20 cellular contexts compared by ENCODE assay signal in genomic region chr19:10640361-10640760, GRCh38. TPM values are rescaled to one million over a fixed set of nuclear protein-coding genes. Genes with fewer than 3 reads are reported as not detected.
DNase-seq lines count a peak whose midpoint lies in the region; ATAC-seq, FAIRE-seq and TF ChIP-seq lines count a peak whose summit lies in the region.
"Had no signal": no experiment of that assay in that cellular context is flagged by ENCODE, and none has a peak within 500 bp of the region (broad histone marks: within the 10 kb centered on the region; RNA-seq: fewer than 3 reads in every experiment).

No MANE protein-coding gene starts in this region.

- peaks cover 29 to 98% (median 78%) of the 10 kb centered on the region in 10 experiments for H3K4me1 ChIP-seq in BLaER1 treated with 17β-estradiol and CSF1 and Interleukin-3, amounts not matched to agents 10 nM and 100 nM
- H3K4me1 ChIP-seq in GM12878 (ENCODE audit: control insufficient read depth, insufficient read depth, low read length): peaks cover 6% of the 10 kb centered on the region
- no peaks in the 10 kb centered on the region for H3K4me1 ChIP-seq in small intestine (ENCODE audit: control insufficient read depth in 2 of 2, insufficient read depth in 1 of 2, low read depth in 1 of 2, low read length in 1 of 2)
- peaks cover 0 to 31% (median 9%) of the 10 kb centered on the region in 4 donors for H3K4me1 ChIP-seq in tibial artery

- no peak overlapping the region for H2AFZ ChIP-seq in GM12878 (ENCODE audit: control insufficient read depth, low read depth, low read length)
- H2AFZ ChIP-seq: GM23338 had no signal

- H3K4me3 Mint-ChIP-seq in activated CD4-positive, alpha-beta memory T cell treated with anti-CD3 and anti-CD28 coated beads for 36 hours: no peak overlapping the region
- H3K4me3 Mint-ChIP-seq in activated CD4-positive, alpha-beta memory T cell treated with anti-CD3 and anti-CD28 coated beads, Interleukin-2, amount 10 ng/mL, durations not matched to agents 7 days and 5 days: no peak overlapping the region
- H3K4me3 Mint-ChIP-seq: GM23338 had no signal

- peak; percentile 23 for FAIRE-seq in GM12878 (lab: Jason Lieb, UNC)
- FAIRE-seq in small intestine (lab: Jason Lieb, UNC): no peak
- FAIRE-seq: G401.6, RCC 7860 had no signal

- no peak for TF ChIP-seq EP300 in GM12878 (IDR thresholded peaks at IDR 0.05; ENCODE audit: borderline replicate concordance in 1 of 2, control insufficient read depth in 1 of 2, low read depth in 2 of 2, low read length in 2 of 2)

- no peak for DNase-seq in activated CD4-positive, alpha-beta memory T cell treated with anti-CD3 and anti-CD28 coated beads for 36 hours
- DNase-seq in activated CD4-positive, alpha-beta memory T cell treated with anti-CD3 and anti-CD28 coated beads, Interleukin-2, amount 10 ng/mL, durations not matched to agents 7 days and 5 days: no peak
- DNase-seq in GM12878 (ENCODE audit: low read depth, low spot score): no peak
- DNase-seq in small intestine: peak; percentile 85
- DNase-seq in tibial artery: no peak
- DNase-seq: 8988T, NCI-H1105, NCI-H2081, NCI-H2171, NCI-H345, NCI-H524, NCI-H82, SJCRH30 had no signal

- peak overlapping the region in 6 of 11 experiments; percentile 5 to 44 (median 24); a peak in 7 of 22 replicates for H3K9ac ChIP-seq in BLaER1 treated with 17β-estradiol and CSF1 and Interleukin-3, amounts not matched to agents 10 nM and 100 nM
- H3K9ac ChIP-seq in GM12878 (ENCODE audit: control insufficient read depth, insufficient read depth, low read length): no peak overlapping the region

- ATAC-seq in GM12878 (no peak), GM19452 (IDR thresholded peaks at IDR 0.05; ENCODE audit: unreplicated experiment) (no peak)
- ATAC-seq: GM23338 had no signal

- peaks cover 0 to 67% (median 32%) of the 10 kb centered on the region in 11 experiments; a peak in 17 of 22 replicates for H4K20me1 ChIP-seq in BLaER1 treated with 17β-estradiol and CSF1 and Interleukin-3, amounts not matched to agents 10 nM and 100 nM
- no peaks in the 10 kb centered on the region for H4K20me1 ChIP-seq in GM12878 (ENCODE audit: control insufficient read depth, insufficient read depth)

- BruUV-seq in GM12878 (replicated peaks; lab: Mats Ljungman, UMichigan): no TSS peak

- no peaks in the 10 kb centered on the region for H3K79me2 ChIP-seq in GM12878 (ENCODE audit: control insufficient read depth, insufficient read depth, low read length)

- peaks cover 39% of the 10 kb centered on the region for H3K36me3 Mint-ChIP-seq in activated CD4-positive, alpha-beta memory T cell treated with anti-CD3 and anti-CD28 coated beads for 36 hours
- peaks cover 48% of the 10 kb centered on the region for H3K36me3 Mint-ChIP-seq in activated CD4-positive, alpha-beta memory T cell treated with anti-CD3 and anti-CD28 coated beads, Interleukin-2, amount 10 ng/mL, durations not matched to agents 7 days and 5 days (ENCODE audit: low read depth)

- H3K27me3 ChIP-seq in BLaER1 treated with 17β-estradiol and CSF1 and Interleukin-3, amounts not matched to agents 10 nM and 100 nM: no peaks in the 10 kb centered on the region
- H3K27me3 ChIP-seq in GM12878 (replicated peaks in 1 of 2; ENCODE audit: control insufficient read depth in 2 of 2, insufficient read depth in 2 of 2, low read length in 1 of 2) (no peaks in the 10 kb centered on the region), small intestine (ENCODE audit: control insufficient read depth in 2 of 2, insufficient read depth in 2 of 2, low read length in 2 of 2) (no peaks in the 10 kb centered on the region), tibial artery (no peaks in the 10 kb centered on the region)
- H3K27me3 ChIP-seq: SJCRH30 had no signal

- intact Hi-C loops in activated CD4-positive, alpha-beta memory T cell treated with anti-CD3 and anti-CD28 coated beads for 36 hours (cut with micrococcal nuclease): no loop called here
- intact Hi-C loops in GM12878 (cut with micrococcal nuclease; ENCODE audit: unreplicated experiment): loop anchor here (5.0 kb wide), 1 partner anchor 38 kb away; no protein-coding TSS in a partner anchor
- intact Hi-C loops in tibial artery (cut with DNase I; ENCODE audit: low total_unique reads): no loop called here

- TF ChIP-seq CTCF in GM12878 (IDR thresholded peaks at IDR 0.05 in 2 of 3, conservative IDR thresholded peaks at IDR 0.05 in 1 of 3; ENCODE audit: control insufficient read depth in 2 of 3, extremely low read depth in 1 of 3, insufficient read depth in 1 of 3, low read depth in 3 of 3, low read length in 3 of 3) (no peak), tibial artery (IDR thresholded peaks at IDR 0.05) (no peak)

- in situ Hi-C loops in GM12878 (cut with MboI): loop anchor here (5.0 kb wide), 1 partner anchor 58 kb away; no protein-coding TSS in a partner anchor

- CTCF ChIA-PET in activated CD4-positive, alpha-beta memory T cell treated with anti-CD3 and anti-CD28 coated beads for 36 hours (lab: Charles Lee): interaction anchor here (0.6 to 13.7 kb wide), 2 partner anchors 59 kb away, joined by 3 to 293 read pairs; no protein-coding TSS in a partner anchor
- CTCF ChIA-PET in activated CD4-positive, alpha-beta memory T cell treated with anti-CD3 and anti-CD28 coated beads, Interleukin-2, amount 10 ng/mL, durations not matched to agents 7 days and 5 days (lab: Charles Lee): interaction anchor here (1.5 kb wide), 1 partner anchor 59 kb away, joined by 5 read pairs; no protein-coding TSS in a partner anchor
- CTCF ChIA-PET in GM12878 (lab: Yijun Ruan, JAX): interaction anchor here (3.0 to 12.8 kb wide), 3 partner anchors 37 to 60 kb away, joined by 10 to 397 read pairs (median 27); partner anchors contain the start of gene QTRT1

- TF ChIP-seq POLR2A in GM12878 (IDR thresholded peaks at IDR 0.05; ENCODE audit: low read depth, low read length): no peak

- H3K9me3 Mint-ChIP-seq in activated CD4-positive, alpha-beta memory T cell treated with anti-CD3 and anti-CD28 coated beads for 36 hours: no peaks in the 10 kb centered on the region
- no peaks in the 10 kb centered on the region for H3K9me3 Mint-ChIP-seq in activated CD4-positive, alpha-beta memory T cell treated with anti-CD3 and anti-CD28 coated beads, Interleukin-2, amount 10 ng/mL, durations not matched to agents 7 days and 5 days
- H3K9me3 Mint-ChIP-seq: GM23338 had no signal

- H3K27ac Mint-ChIP-seq in activated CD4-positive, alpha-beta memory T cell treated with anti-CD3 and anti-CD28 coated beads for 36 hours: peak overlapping the region; percentile 5
- H3K27ac Mint-ChIP-seq in activated CD4-positive, alpha-beta memory T cell treated with anti-CD3 and anti-CD28 coated beads, Interleukin-2, amount 10 ng/mL, durations not matched to agents 7 days and 5 days: no peak overlapping the region

- no peaks in the 10 kb centered on the region for H3K27me3 Mint-ChIP-seq in activated CD4-positive, alpha-beta memory T cell treated with anti-CD3 and anti-CD28 coated beads for 36 hours
- H3K27me3 Mint-ChIP-seq in activated CD4-positive, alpha-beta memory T cell treated with anti-CD3 and anti-CD28 coated beads, Interleukin-2, amount 10 ng/mL, durations not matched to agents 7 days and 5 days: no peaks in the 10 kb centered on the region

- peaks cover 10% of the 10 kb centered on the region for H3K4me1 Mint-ChIP-seq in activated CD4-positive, alpha-beta memory T cell treated with anti-CD3 and anti-CD28 coated beads for 36 hours (ENCODE audit: low read depth)
- peaks cover 14% of the 10 kb centered on the region for H3K4me1 Mint-ChIP-seq in activated CD4-positive, alpha-beta memory T cell treated with anti-CD3 and anti-CD28 coated beads, Interleukin-2, amount 10 ng/mL, durations not matched to agents 7 days and 5 days

- RAD21 ChIA-PET in GM12878 (lab: Charles Lee; ENCODE audit: unreplicated experiment): interaction anchor here (0.7 to 12.9 kb wide), 6 partner anchors 35 to 99 kb away, joined by 3 to 250 read pairs (median 5); no protein-coding TSS in a partner anchor

- WGBS in GM12878 (ENCODE audit: insufficient coverage, insufficient replicate concordance, low lambda C conversion rate, missing lambda C conversion rate): 57% methylated on average over 2 of the region's 2 CpGs
- 2 to 59% (median 28%) methylated on average over 2 of the region's 2 CpGs for WGBS in small intestine, 3 donors

- peak overlapping the region in 8 of 11 experiments; percentile 6 to 69 (median 49); a peak in 14 of 22 replicates for H3K27ac ChIP-seq in BLaER1 treated with 17β-estradiol and CSF1 and Interleukin-3, amounts not matched to agents 10 nM and 100 nM
- no peak overlapping the region for H3K27ac ChIP-seq in GM12878 (ENCODE audit: control insufficient read depth, insufficient read depth)
- no peak overlapping the region for H3K27ac ChIP-seq in small intestine (ENCODE audit: low read depth in 1 of 2, low read length in 1 of 2)
- H3K27ac ChIP-seq in tibial artery: no peak overlapping the region
- H3K27ac ChIP-seq: C4-2B, SJCRH30 had no signal

- peak overlapping the region in 6 of 11 experiments; percentile 57 to 84 (median 66); a peak in 9 of 22 replicates for H3K4me2 ChIP-seq in BLaER1 treated with 17β-estradiol and CSF1 and Interleukin-3, amounts not matched to agents 10 nM and 100 nM
- no peak overlapping the region for H3K4me2 ChIP-seq in GM12878 (ENCODE audit: control insufficient read depth, insufficient read depth)
- H3K4me2 ChIP-seq: GM23338 had no signal

- SMC1A ChIA-PET in GM12878 (lab: Charles Lee; ENCODE audit: uncharacterized antibody, unreplicated experiment): interaction anchor here (2.0 to 15.7 kb wide), 3 partner anchors 9 to 58 kb away, joined by 7 to 252 read pairs (median 10); no protein-coding TSS in a partner anchor

- TF ChIP-seq RAD21 in GM12878 (IDR thresholded peaks at IDR 0.05; ENCODE audit: insufficient read depth, low read depth, low read length): no peak

- H3K4me3 ChIP-seq in BLaER1 treated with 17β-estradiol and CSF1 and Interleukin-3, amounts not matched to agents 10 nM and 100 nM: no peak overlapping the region
- no peak overlapping the region for H3K4me3 ChIP-seq in GM12878
- H3K4me3 ChIP-seq in small intestine (ENCODE audit: low read depth in 1 of 2, low read length in 2 of 2): no peak overlapping the region
- H3K4me3 ChIP-seq in tibial artery: no peak overlapping the region
- H3K4me3 ChIP-seq: GM23338, HAP-1, SJCRH30 had no signal

- H3K9me3 ChIP-seq in BLaER1 treated with 17β-estradiol and CSF1 and Interleukin-3, amounts not matched to agents 10 nM and 100 nM (replicated peaks in 1 of 11): no peaks in the 10 kb centered on the region
- no peaks in the 10 kb centered on the region for H3K9me3 ChIP-seq in GM12878 (replicated peaks; ENCODE audit: control insufficient read depth, insufficient read depth, low read length)
- H3K9me3 ChIP-seq in small intestine (ENCODE audit: control insufficient read depth, low read depth): no peaks in the 10 kb centered on the region
- H3K9me3 ChIP-seq in tibial artery: no peaks in the 10 kb centered on the region
- H3K9me3 ChIP-seq: HAP-1, SJCRH30 had no signal

- POLR2A ChIA-PET in activated CD4-positive, alpha-beta memory T cell treated with anti-CD3 and anti-CD28 coated beads for 36 hours (lab: Charles Lee): interaction anchor here (0.6 kb wide), 1 partner anchor 556 kb away, joined by 4 read pairs; no protein-coding TSS in a partner anchor
- POLR2A ChIA-PET in activated CD4-positive, alpha-beta memory T cell treated with anti-CD3 and anti-CD28 coated beads, Interleukin-2, amount 10 ng/mL, durations not matched to agents 7 days and 5 days (lab: Charles Lee): interaction anchor here (1.0 to 1.7 kb wide), 2 partner anchors 9 to 38 kb away, joined by 3 to 4 read pairs; no protein-coding TSS in a partner anchor
- POLR2A ChIA-PET in GM12878 (lab: Charles Lee): interaction anchor here (0.6 to 3.0 kb wide), 6 partner anchors 36 to 215 kb away, joined by 3 to 15 read pairs (median 5); partner anchors contain the start of gene QTRT1

- H3K36me3 ChIP-seq in BLaER1 treated with 17β-estradiol and CSF1 and Interleukin-3, amounts not matched to agents 10 nM and 100 nM: peaks cover 70 to 91% (median 87%) of the 10 kb centered on the region in 11 experiments
- H3K36me3 ChIP-seq in GM12878 (ENCODE audit: control insufficient read depth in 2 of 2, insufficient read depth in 2 of 2, low read length in 1 of 2): peaks cover 4 to 17% of the 10 kb centered on the region in 2 experiments; a peak in 3 of 4 replicates
- H3K36me3 ChIP-seq in small intestine (ENCODE audit: control insufficient read depth in 2 of 2, insufficient read depth in 2 of 2, low read length in 2 of 2): peaks cover 5 to 8% of the 10 kb centered on the region in 2 donors
- peaks cover 60 to 85% (median 79%) of the 10 kb centered on the region in 3 donors for H3K36me3 ChIP-seq in tibial artery

RNA-seq across cellular contexts. Expression of gene ILF3, which starts 13.8 kb away (rescaled TPM):
- 100 to 1,000 TPM; 355 to 357 TPM for total RNA-seq in activated CD4-positive, alpha-beta memory T cell treated with anti-CD3 and anti-CD28 coated beads for 36 hours
- 100 to 1,000 TPM; 301 to 324 TPM for total RNA-seq in activated CD4-positive, alpha-beta memory T cell treated with anti-CD3 and anti-CD28 coated beads, Interleukin-2, amount 10 ng/mL, durations not matched to agents 7 days and 5 days
- 214 and 243 TPM in 2 replicates for total RNA-seq in GM12878 (2013; cell fraction: nucleolus; rRNA removed)
- total RNA-seq in GM12878 (2014; rRNA removed) (100 and 112 TPM in 2 replicates), GM12878 (2014; rRNA removed; fragmentation: Illumina TruSeq; extraction: Trizol) (109 and 112 TPM in 2 replicates), GM12878 (2021) (354 and 383 TPM in 2 replicates)
- polyA plus RNA-seq in GM12878 (2011; ENCODE audit: low read depth): 91.1 TPM
- polyA plus RNA-seq in GM12878 (2011; rRNA removed) (106 and 178 TPM in 2 replicates), GM12878 (2014; fragmentation: Illumina TruSeq; extraction: Trizol) (180 and 253 TPM in 2 replicates), GM12878 (2014; fragmentation: Nextera tagmentation; extraction: Ambion mirVana) (10 to 100 TPM; 28.1 to 38.1 TPM), GM12878 (2014; rRNA removed) (175 and 191 TPM in 2 replicates), GM12878 (2016; fragmentation: Nextera tagmentation; extraction: Ambion mirVana) (100 to 1,000 TPM; 205 TPM), small intestine (100 to 1,000 TPM in 1 of 3 donors, 10 to 100 TPM in 2; 37.3 to 130 (median 45.4) TPM)
- 116 and 136 TPM in 2 replicates for polyA plus RNA-seq in GM12878 (2011; cell fraction: cytosol; rRNA removed)
- polyA plus RNA-seq in GM12878 (2011; cell fraction: nucleus; rRNA removed): 323 and 436 TPM in 2 replicates
- 139 and 213 TPM in 2 replicates for polyA plus RNA-seq in GM12878 (2012)
- polyA minus RNA-seq in GM12878 (2011; rRNA and poly(A)+ RNA removed): 111 and 131 TPM in 2 replicates
- 59.6 and 68.8 TPM in 2 replicates for polyA minus RNA-seq in GM12878 (2011; cell fraction: cytosol; rRNA and poly(A)+ RNA removed)
- 70.6 and 125 TPM in 2 replicates for polyA minus RNA-seq in GM12878 (2011; cell fraction: nucleus; rRNA and poly(A)+ RNA removed)

RNA-seq across cellular contexts. Expression of gene SLC44A2, which starts 15.0 kb away (rescaled TPM):
- 10 to 100 TPM; 89.3 to 94.6 TPM for total RNA-seq in activated CD4-positive, alpha-beta memory T cell treated with anti-CD3 and anti-CD28 coated beads for 36 hours
- total RNA-seq in activated CD4-positive, alpha-beta memory T cell treated with anti-CD3 and anti-CD28 coated beads, Interleukin-2, amount 10 ng/mL, durations not matched to agents 7 days and 5 days: 100 to 1,000 TPM; 147 to 152 TPM
- total RNA-seq in GM12878 (2013; cell fraction: nucleolus; rRNA removed): 44.5 and 46.6 TPM in 2 replicates
- total RNA-seq in GM12878 (2014; rRNA removed) (18.0 TPM in 2 replicates), GM12878 (2014; rRNA removed; fragmentation: Illumina TruSeq; extraction: Trizol) (9.8 and 11.0 TPM in 2 replicates), GM12878 (2021) (45.3 and 48.4 TPM in 2 replicates)
- polyA plus RNA-seq in GM12878 (2011; ENCODE audit: low read depth): 35.0 TPM
- polyA plus RNA-seq in GM12878 (2011; rRNA removed) (32.3 and 51.3 TPM in 2 replicates), GM12878 (2014; fragmentation: Illumina TruSeq; extraction: Trizol) (41.9 and 45.0 TPM in 2 replicates), GM12878 (2014; fragmentation: Nextera tagmentation; extraction: Ambion mirVana) (1 to 10 TPM; 3.0 to 3.3 TPM), GM12878 (2014; rRNA removed) (31.6 and 33.0 TPM in 2 replicates), GM12878 (2016; fragmentation: Nextera tagmentation; extraction: Ambion mirVana) (10 to 100 TPM; 26.7 to 26.9 TPM), small intestine (10 to 100 TPM in 2 of 3 donors, 1 to 10 TPM in 1; 5.7 to 41.6 (median 11.0) TPM)
- polyA plus RNA-seq in GM12878 (2011; cell fraction: cytosol; rRNA removed): 58.8 and 71.6 TPM in 2 replicates
- 95.0 and 120 TPM in 2 replicates for polyA plus RNA-seq in GM12878 (2011; cell fraction: nucleus; rRNA removed)
- 53.3 and 76.7 TPM in 2 replicates for polyA plus RNA-seq in GM12878 (2012)
- 53.9 and 67.1 TPM in 2 replicates for polyA minus RNA-seq in GM12878 (2011; rRNA and poly(A)+ RNA removed)
- polyA minus RNA-seq in GM12878 (2011; cell fraction: cytosol; rRNA and poly(A)+ RNA removed): 24.6 and 26.8 TPM in 2 replicates
- polyA minus RNA-seq in GM12878 (2011; cell fraction: nucleus; rRNA and poly(A)+ RNA removed): 22.5 and 27.9 TPM in 2 replicates

RNA-seq across cellular contexts. Expression of gene AP1M2, which starts 53.2 kb away (rescaled TPM):
- total RNA-seq in activated CD4-positive, alpha-beta memory T cell treated with anti-CD3 and anti-CD28 coated beads for 36 hours: not detected
- not detected for total RNA-seq in activated CD4-positive, alpha-beta memory T cell treated with anti-CD3 and anti-CD28 coated beads, Interleukin-2, amount 10 ng/mL, durations not matched to agents 7 days and 5 days
- not detected in 2 replicates for total RNA-seq in GM12878 (2013; cell fraction: nucleolus; rRNA removed)
- total RNA-seq in GM12878 (2014; rRNA removed) (not detected in 2 replicates), GM12878 (2014; rRNA removed; fragmentation: Illumina TruSeq; extraction: Trizol) (not detected in 2 replicates), GM12878 (2021) (0.21 and 0.72 TPM in 2 replicates)
- polyA plus RNA-seq in GM12878 (2011; ENCODE audit: low read depth): not detected
- polyA plus RNA-seq in GM12878 (2011; rRNA removed) (not detected in 2 replicates), GM12878 (2014; fragmentation: Illumina TruSeq; extraction: Trizol) (not detected in 2 replicates), GM12878 (2014; fragmentation: Nextera tagmentation; extraction: Ambion mirVana) (not detected), GM12878 (2014; rRNA removed) (not detected in 2 replicates), GM12878 (2016; fragmentation: Nextera tagmentation; extraction: Ambion mirVana) (not detected), small intestine (100 to 1,000 TPM in 2 of 3 donors, 10 to 100 TPM in 1; 97.3 to 238 (median 102) TPM)
- not detected in 2 replicates for polyA plus RNA-seq in GM12878 (2011; cell fraction: cytosol; rRNA removed)
- polyA plus RNA-seq in GM12878 (2011; cell fraction: nucleus; rRNA removed): not detected in 2 replicates
- polyA plus RNA-seq in GM12878 (2012): not detected in 2 replicates
- not detected in 2 replicates for polyA minus RNA-seq in GM12878 (2011; rRNA and poly(A)+ RNA removed)
- polyA minus RNA-seq in GM12878 (2011; cell fraction: cytosol; rRNA and poly(A)+ RNA removed): 1.3 and 2.1 TPM in 2 replicates
- 0.48 TPM in 1 of 2 replicates, not detected in the other for polyA minus RNA-seq in GM12878 (2011; cell fraction: nucleus; rRNA and poly(A)+ RNA removed)

Comparison
In these comparisons a context has a peak if more than half of its experiments do, and no peak if none do; other contexts are left out.
1. H3K27ac ChIP-seq: peak in BLaER1 treated with 17β-estradiol and CSF1 and Interleukin-3, amounts not matched to agents 10 nM and 100 nM (8 of 11); none in GM12878 (single experiment), small intestine (0 of 2) and tibial artery (0 of 2).